ENCODE assay signal across 8 cellular contexts in genomic region chr21:42061195-42061865, GRCh38. TPM values are rescaled to one million over a fixed set of nuclear protein-coding genes. Genes with fewer than 3 reads are reported as not detected.
A peak's percentile ranks its signal among the peaks of the same experiment; 100 is the strongest.
DNase-seq lines count a peak whose midpoint lies in the region; ATAC-seq, FAIRE-seq and TF ChIP-seq lines count a peak whose summit lies in the region.

No MANE protein-coding gene starts in this region.

- H3K36me3 Mint-ChIP-seq in activated naive CD8-positive, alpha-beta T cell = no peaks in the 10 kb centered on the region

- H3K27me3 Mint-ChIP-seq in activated naive CD8-positive, alpha-beta T cell = no peaks in the 10 kb centered on the region

- peak; percentile 98 for FAIRE-seq in GM12891 (lab: Jason Lieb, UNC)

- H3K27ac ChIP-seq in KOPT-K1 (ENCODE audit: low read depth, low read length, poor library complexity, severe bottlenecking) = peak overlapping the region; percentile 99

- H3K27ac Mint-ChIP-seq in activated naive CD8-positive, alpha-beta T cell = peak overlapping the region; percentile 76

- H3K4me3 Mint-ChIP-seq in activated naive CD8-positive, alpha-beta T cell = peak overlapping the region; percentile 85

- DNase-seq in GM12891 (ENCODE audit: insufficient read length, low spot score) (peak; percentile 84), HuH-7 (ENCODE audit: low spot score) (no peak), NCI-H345 (lab: John Stamatoyannopoulos, UW) (no peak), NCI-H2107 treated with DMSO at 0.1 percent for 48 hours (lab: John Stamatoyannopoulos, UW; ENCODE audit: unreplicated experiment) (no peak)
- peak; percentile 33 for DNase-seq in stimulated activated naive CD8-positive, alpha-beta T cell treated with anti-CD3 and anti-CD28 coated beads, Interleukin-15, Interleukin-2, amounts not matched to agents 100 U/mL and 50 U/mL, for 24 hours

- peaks cover 55% of the 10 kb centered on the region for H3K4me1 Mint-ChIP-seq in activated naive CD8-positive, alpha-beta T cell (ENCODE audit: low read depth)

- H3K36me3 ChIP-seq in KOPT-K1 (ENCODE audit: insufficient read depth, low read length) = no peaks in the 10 kb centered on the region

- TF ChIP-seq POLR2A in GM12891 (IDR thresholded peaks at IDR 0.05; ENCODE audit: low read depth, low read length) = no peak

- ATAC-seq in GM21515 (IDR thresholded peaks at IDR 0.05; ENCODE audit: unreplicated experiment) = peak; percentile 47
- ATAC-seq in stimulated activated naive CD8-positive, alpha-beta T cell treated with anti-CD3 and anti-CD28 coated beads, Interleukin-15, Interleukin-2, amounts not matched to agents 100 U/mL and 50 U/mL, for 24 hours = no peak

- no peaks in the 10 kb centered on the region for H3K9me3 ChIP-seq in KOPT-K1 (ENCODE audit: insufficient read depth, low read length, poor library complexity, severe bottlenecking)

- peaks cover 9% of the 10 kb centered on the region for H3K9me3 Mint-ChIP-seq in activated naive CD8-positive, alpha-beta T cell (ENCODE audit: low read depth)

TF ChIP-seq in GM12891, 5 proteins besides CTCF, POLR2A, EP300 and RAD21:
- TF ChIP-seq POLR2AphosphoS5 (IDR thresholded peaks at IDR 0.05; ENCODE audit: low read depth, low read length) = no peak; the same call in 1 of the 2 replicates
- TF ChIP-seq POU2F2 (IDR thresholded peaks at IDR 0.05; ENCODE audit: low read depth, low read length) = peak; percentile 67; the same call in 1 of the 2 replicates
- TF ChIP-seq SPI1 (IDR thresholded peaks at IDR 0.05; ENCODE audit: low read depth, low read length) = peak; percentile 99

RNA-seq across cellular contexts. Expression of gene UMODL1, which starts 9.8 kb away (rescaled TPM):
- 0.19 TPM for polyA plus RNA-seq in GM12891 (2012; ENCODE audit: low read depth, missing spikeins)

RNA-seq across cellular contexts. Expression of gene ZBTB21, which starts 51.2 kb away (rescaled TPM):
- 6.1 TPM for polyA plus RNA-seq in GM12891 (2012; ENCODE audit: low read depth, missing spikeins)

Comparison
In these comparisons a context has a peak if more than half of its experiments do, and no peak if none do; other contexts are left out.
1. DNase-seq: peak in GM12891 (single experiment) and stimulated activated naive CD8-positive, alpha-beta T cell treated with anti-CD3 and anti-CD28 coated beads, Interleukin-15, Interleukin-2, amounts not matched to agents 100 U/mL and 50 U/mL, for 24 hours (single experiment); none in HuH-7 (single experiment), NCI-H345 (single experiment) and NCI-H2107 treated with DMSO at 0.1 percent for 48 hours (single experiment).